Comparison of ENCODE assay signal across 22 cellular contexts in the genomic region with DNA sequence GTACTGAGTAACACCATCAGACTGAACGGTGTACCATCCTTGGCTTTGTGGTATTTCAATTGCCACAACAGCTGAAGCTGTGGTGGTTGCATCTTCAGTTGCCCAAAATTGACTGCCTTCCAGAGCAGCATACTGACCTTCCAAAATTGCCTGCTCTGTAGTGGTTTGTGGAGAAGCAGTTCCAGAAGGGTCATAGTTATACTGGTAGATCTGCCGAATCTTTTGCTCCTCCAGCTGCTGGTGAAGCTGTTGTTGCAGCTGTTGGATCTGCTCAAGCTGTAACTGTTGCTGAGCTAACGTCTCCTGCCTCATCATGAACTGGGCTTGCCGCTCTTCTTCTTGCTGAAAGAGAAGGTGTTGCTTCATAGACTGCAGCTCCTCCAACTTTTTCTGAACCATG.
"Had no signal": no experiment of that assay in that cellular context is flagged by ENCODE, and none has a peak within 500 bp of the region (broad histone marks: within the 10 kb centered on the region; RNA-seq: fewer than 3 reads in every experiment).

No MANE protein-coding gene starts in this region.

- H3K9me3 ChIP-seq: left ventricle myocardium inferior, right atrium auricular region, right lobe of liver, testis, thyroid gland, transverse colon, upper lobe of left lung, vagina had no signal

- H3K4me3 ChIP-seq: left ventricle myocardium inferior, lung, ovary, right atrium auricular region, right lobe of liver, skin epidermis, stomach, testis, thyroid gland, transverse colon, upper lobe of left lung, vagina had no signal

- H3K4me1 ChIP-seq: left ventricle myocardium inferior, right atrium auricular region, right lobe of liver, stomach, testis, thyroid gland, transverse colon, upper lobe of left lung, vagina had no signal

- DNase-seq: islet precursor cell; left ventricle myocardium inferior; mesendoderm; naive thymus-derived CD4-positive, alpha-beta T cell; ovary; right lobe of liver; stimulated activated CD4-positive, alpha-beta T cell treated with anti-CD3 and anti-CD28 coated beads, Interleukin-12 subunit alpha, Interleukin-12 subunit beta, amount 100 ng/mL, for 4 hours; stimulated activated CD4-positive, alpha-beta T cell treated with anti-CD3 and anti-CD28 coated beads, Interleukin-15, amount 100 ng/mL, for 24 hours; stimulated activated CD4-positive, alpha-beta T cell treated with anti-CD3 and anti-CD28 coated beads, Interleukin-2, amount 100 ng/mL, for 24 hours; stimulated activated CD4-positive, alpha-beta T cell treated with anti-CD3 and anti-CD28 coated beads, Interleukin-4, amount 100 ng/mL, for 1 hour; stimulated activated naive B cell treated with anti-CD40 and anti-IgM and Interleukin-4, amounts not matched to agents 10 μg/mL and 1 μg/mL and 100 μg/mL, for 72 hours; stimulated activated naive CD8-positive, alpha-beta T cell treated with anti-CD3 and anti-CD28 coated beads, Interleukin-15, Interleukin-2, amounts not matched to agents 100 U/mL and 50 U/mL, for 24 hours; stomach; testis; thyroid gland; transverse colon; upper lobe of left lung had no signal

- H3K27ac ChIP-seq: left ventricle myocardium inferior, ovary, right atrium auricular region, right lobe of liver, skin epidermis, stomach, testis, thyroid gland, transverse colon, upper lobe of left lung, vagina had no signal

- H3K36me3 ChIP-seq: left ventricle myocardium inferior, ovary, right atrium auricular region, right lobe of liver, stomach, thyroid gland, transverse colon, upper lobe of left lung, vagina had no signal

- H3K27me3 ChIP-seq: ovary, right atrium auricular region, right lobe of liver, stomach, testis, thyroid gland, transverse colon, upper lobe of left lung, vagina had no signal

- ATAC-seq: naive thymus-derived CD4-positive, alpha-beta T cell; natural killer cell treated with Interleukin-12 subunit alpha and Interleukin-12 subunit beta and Interleukin-15 and Interleukin-18, amount 100 ng/mL, for 72 hours; right lobe of liver; stimulated activated naive B cell treated with anti-CD40 and anti-IgM and Interleukin-4, amounts not matched to agents 10 μg/mL and 1 μg/mL and 100 μg/mL, for 72 hours; stimulated activated naive CD8-positive, alpha-beta T cell treated with anti-CD3 and anti-CD28 coated beads, Interleukin-15, Interleukin-2, amounts not matched to agents 100 U/mL and 50 U/mL, for 24 hours had no signal
